ENCODE assay signal across 8 cellular contexts in the genomic region with DNA sequence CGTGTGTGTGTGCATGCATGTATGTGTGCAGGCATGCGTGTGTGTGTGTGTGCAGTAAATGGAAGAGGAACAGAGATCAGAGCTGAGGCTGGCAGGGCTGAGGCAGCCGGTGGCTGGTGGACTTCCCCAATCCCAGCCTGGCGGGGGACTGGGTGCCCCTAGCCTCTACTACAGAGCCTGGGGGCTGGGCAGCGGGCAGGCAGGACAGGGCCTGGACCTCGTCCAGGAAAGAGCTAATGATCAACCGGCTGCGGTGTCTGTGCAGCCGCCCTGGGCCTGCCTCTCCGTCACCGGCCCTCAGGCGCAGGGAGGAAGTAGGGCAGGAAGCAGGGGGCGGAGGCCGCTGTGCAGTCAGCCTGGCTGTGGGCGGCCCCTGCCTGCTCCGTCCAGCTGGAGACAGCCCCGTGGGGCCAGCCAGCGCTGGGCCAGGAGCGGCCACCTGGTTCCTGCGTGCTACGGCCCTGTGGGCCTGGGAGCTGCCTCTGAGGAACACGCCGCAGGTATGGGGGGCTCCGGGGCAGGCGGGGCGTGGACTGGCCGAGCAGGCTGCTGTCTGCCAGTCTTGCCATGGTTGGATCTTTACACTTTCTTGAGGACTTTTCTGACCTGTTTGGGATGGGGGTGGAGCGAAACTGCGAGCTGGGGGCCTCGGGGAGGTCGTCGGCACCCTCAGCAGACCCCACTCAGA. TPM values are rescaled to one million over a fixed set of nuclear protein-coding genes. Genes with fewer than 3 reads are reported as not detected.
DNase-seq lines count a peak whose midpoint lies in the region; FAIRE-seq and TF ChIP-seq lines count a peak whose summit lies in the region.

Gene SH3TC1 (plus strand): TSS at position 385 of the 688 bp plus-strand sequence. CDS start 5,905 bp downstream, outside the sequence.

- peak; percentile 63; the same call in 1 of the 2 replicates for TF ChIP-seq POLR2A in GM12891 (IDR thresholded peaks at IDR 0.05; ENCODE audit: low read depth, low read length)

- peak within 1 kb of the TSS; percentile 31 for H3K4me3 ChIP-seq in HEK293 (ENCODE audit: low read depth, low read length)
- peak within 1 kb of the TSS; percentile 38 for H3K4me3 ChIP-seq in colonic mucosa
- H3K4me3 ChIP-seq in liver (ENCODE audit: low read depth in 1 of 3, low read length in 3 of 3): peak within 1 kb of the TSS; percentile 72 to 81 (median 77)

- H3K9me3 ChIP-seq in HEK293 (ENCODE audit: control insufficient read depth, insufficient read depth, low read depth, low read length) (no peaks in the 10 kb centered on the region), colonic mucosa (no peaks in the 10 kb centered on the region), liver (ENCODE audit: control insufficient read depth in 4 of 4, low read length in 3 of 4) (no peaks in the 10 kb centered on the region)

- no peak within 1 kb of the TSS for H3K27ac ChIP-seq in HEK293 (ENCODE audit: extremely low read depth, low read depth, low read length)
- peak within 1 kb of the TSS; percentile 60 for H3K27ac ChIP-seq in colonic mucosa
- peak within 1 kb of the TSS; percentile 88 to 99 for H3K27ac ChIP-seq in liver (ENCODE audit: low read depth in 1 of 2, low read length in 2 of 2)

- H3K4me1 ChIP-seq in HEK293 (ENCODE audit: control insufficient read depth, insufficient read depth, low read length) (no peaks in the 10 kb centered on the region), colonic mucosa (peaks cover 8% of the 10 kb centered on the region), liver (ENCODE audit: control insufficient read depth in 4 of 4, insufficient read depth in 4 of 4, low read length in 3 of 4) (peaks cover 28 to 57% (median 42%) of the 10 kb centered on the region in 4 donors)

- FAIRE-seq in GM12891 (lab: Jason Lieb, UNC): peak; percentile 99

- CTCF ChIA-PET in HEK293 (lab: Yijun Ruan, JAX): interaction anchor here (1.3 to 2.6 kb wide), 2 partner anchors 9 to 22 kb away, joined by 3 to 11 read pairs; no protein-coding TSS in a partner anchor

- POLR2A ChIA-PET in HEK293 (lab: Yijun Ruan, JAX): interaction anchor here (1.0 kb wide), 1 partner anchor 22 kb away, joined by 3 read pairs; no protein-coding TSS in a partner anchor

- peak; percentile 37 to 64 for TF ChIP-seq RAD21 in liver (IDR thresholded peaks at IDR 0.05)

- H3K9ac ChIP-seq in colonic mucosa (ENCODE audit: low read depth in 2 of 2, low read length in 2 of 2) (peak within 1 kb of the TSS; percentile 90 to 92), liver (ENCODE audit: low read depth in 1 of 2, low read length in 2 of 2) (peak within 1 kb of the TSS; percentile 74 to 87)

- intact Hi-C loops in colonic mucosa (cut with DNase I): no loop called here

- H3K27me3 ChIP-seq in colonic mucosa: no peaks in the 10 kb centered on the region
- no peaks in the 10 kb centered on the region for H3K27me3 ChIP-seq in liver (ENCODE audit: control insufficient read depth in 4 of 4, insufficient read depth in 4 of 4, low read length in 3 of 4)

- no peaks in the 10 kb centered on the region for H3K36me3 ChIP-seq in HEK293 (ENCODE audit: control insufficient read depth in 2 of 2, insufficient read depth in 1 of 2, low read length in 2 of 2)
- H3K36me3 ChIP-seq in colonic mucosa: no peaks in the 10 kb centered on the region
- H3K36me3 ChIP-seq in liver (ENCODE audit: control insufficient read depth in 4 of 4, insufficient read depth in 3 of 4, low read depth in 1 of 4, low read length in 3 of 4): no peaks in the 10 kb centered on the region

- DNase-seq in GM12891 (ENCODE audit: insufficient read length, low spot score) (peak; percentile 89), MV-4-11 (lab: John Stamatoyannopoulos, UW) (peak; percentile 93), colonic mucosa (peak; percentile 94), NCI-H2171 treated with DMSO at 0.1 percent for 48 hours (lab: John Stamatoyannopoulos, UW) (no peak)
- peak; percentile 30 for DNase-seq in activated CD4-positive, CD25-positive, alpha-beta regulatory T cell treated with anti-CD3 and anti-CD28 coated beads, Interleukin-2, amount 50 U/mL, for 16 hours (ENCODE audit: low read depth, low spot score)
- DNase-seq in stimulated activated CD4-positive, alpha-beta T cell treated with anti-CD3 and anti-CD28 coated beads, Interleukin-4, amount 100 ng/mL, for 4 hours: peak; percentile 44 to 47

- 3% methylated on average over 32 of the region's 32 CpGs for WGBS in liver

- TF ChIP-seq CTCF in HEK293 (tag by site-specific recombination; IDR thresholded peaks at IDR 0.05) (no peak), colonic mucosa (IDR thresholded peaks at IDR 0.05) (no peak), liver (IDR thresholded peaks at IDR 0.05; ENCODE audit: low read depth, low read length, missing input control) (no peak)

TF ChIP-seq in GM12891, 5 proteins besides CTCF, POLR2A, EP300 and RAD21:
- TF ChIP-seq POU2F2 (IDR thresholded peaks at IDR 0.05; ENCODE audit: low read depth, low read length) (peak; percentile 98), POLR2AphosphoS5 (IDR thresholded peaks at IDR 0.05; ENCODE audit: low read depth, low read length) (peak; percentile 74), PAX5 (IDR thresholded peaks at IDR 0.05; ENCODE audit: insufficient read depth, low read length, severe bottlenecking) (peak; percentile 91), TAF1 (IDR thresholded peaks at IDR 0.05; ENCODE audit: low read depth, low read length) (no peak), SPI1 (IDR thresholded peaks at IDR 0.05; ENCODE audit: low read depth, low read length) (peak; percentile 79)

TF ChIP-seq in HEK293, 187 proteins besides CTCF, POLR2A, EP300 and RAD21 (continues in another document):
- TF ChIP-seq, protein P1, sequence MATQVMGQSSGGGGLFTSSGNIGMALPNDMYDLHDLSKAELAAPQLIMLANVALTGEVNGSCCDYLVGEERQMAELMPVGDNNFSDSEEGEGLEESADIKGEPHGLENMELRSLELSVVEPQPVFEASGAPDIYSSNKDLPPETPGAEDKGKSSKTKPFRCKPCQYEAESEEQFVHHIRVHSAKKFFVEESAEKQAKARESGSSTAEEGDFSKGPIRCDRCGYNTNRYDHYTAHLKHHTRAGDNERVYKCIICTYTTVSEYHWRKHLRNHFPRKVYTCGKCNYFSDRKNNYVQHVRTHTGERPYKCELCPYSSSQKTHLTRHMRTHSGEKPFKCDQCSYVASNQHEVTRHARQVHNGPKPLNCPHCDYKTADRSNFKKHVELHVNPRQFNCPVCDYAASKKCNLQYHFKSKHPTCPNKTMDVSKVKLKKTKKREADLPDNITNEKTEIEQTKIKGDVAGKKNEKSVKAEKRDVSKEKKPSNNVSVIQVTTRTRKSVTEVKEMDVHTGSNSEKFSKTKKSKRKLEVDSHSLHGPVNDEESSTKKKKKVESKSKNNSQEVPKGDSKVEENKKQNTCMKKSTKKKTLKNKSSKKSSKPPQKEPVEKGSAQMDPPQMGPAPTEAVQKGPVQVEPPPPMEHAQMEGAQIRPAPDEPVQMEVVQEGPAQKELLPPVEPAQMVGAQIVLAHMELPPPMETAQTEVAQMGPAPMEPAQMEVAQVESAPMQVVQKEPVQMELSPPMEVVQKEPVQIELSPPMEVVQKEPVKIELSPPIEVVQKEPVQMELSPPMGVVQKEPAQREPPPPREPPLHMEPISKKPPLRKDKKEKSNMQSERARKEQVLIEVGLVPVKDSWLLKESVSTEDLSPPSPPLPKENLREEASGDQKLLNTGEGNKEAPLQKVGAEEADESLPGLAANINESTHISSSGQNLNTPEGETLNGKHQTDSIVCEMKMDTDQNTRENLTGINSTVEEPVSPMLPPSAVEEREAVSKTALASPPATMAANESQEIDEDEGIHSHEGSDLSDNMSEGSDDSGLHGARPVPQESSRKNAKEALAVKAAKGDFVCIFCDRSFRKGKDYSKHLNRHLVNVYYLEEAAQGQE (tag by site-specific recombination; IDR thresholded peaks at IDR 0.05): no peak

TF ChIP-seq in liver, 16 proteins besides CTCF, POLR2A, EP300 and RAD21 (continues in another document):
- TF ChIP-seq SP1 (IDR thresholded peaks at IDR 0.05) (peak; percentile 83), FOXA2 (IDR thresholded peaks at IDR 0.05) (peak; percentile 33), TAF1 (conservative IDR thresholded peaks at IDR 0.05) (no peak), NR2F2 (IDR thresholded peaks at IDR 0.05) (peak; percentile 40), FOXA1 (IDR thresholded peaks at IDR 0.05) (no peak), JUND (IDR thresholded peaks at IDR 0.05) (peak in 1 of 2 donors; percentile 50), GABPA (IDR thresholded peaks at IDR 0.05 in 1 of 2, conservative IDR thresholded peaks at IDR 0.05 in 1 of 2) (peak in 1 of 2 donors; percentile 84), HNF4A (conservative IDR thresholded peaks at IDR 0.05) (peak; percentile 5 to 69)
- TF ChIP-seq, protein P2, sequence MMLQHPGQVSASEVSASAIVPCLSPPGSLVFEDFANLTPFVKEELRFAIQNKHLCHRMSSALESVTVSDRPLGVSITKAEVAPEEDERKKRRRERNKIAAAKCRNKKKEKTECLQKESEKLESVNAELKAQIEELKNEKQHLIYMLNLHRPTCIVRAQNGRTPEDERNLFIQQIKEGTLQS (IDR thresholded peaks at IDR 0.05): no peak
- TF ChIP-seq, protein P1 (IDR thresholded peaks at IDR 0.05): peak; percentile 91

RNA-seq across cellular contexts. Expression of gene SH3TC1, which starts in this region (rescaled TPM):
- 18.5 TPM for polyA plus RNA-seq in GM12891 (2012; ENCODE audit: low read depth, missing spikeins)
- total RNA-seq in colonic mucosa: 10 to 100 TPM; 10.8 to 22.5 TPM
- 10 to 100 TPM; 28.8 to 34.6 TPM for total RNA-seq in liver
- 10 to 100 TPM in 1 of 2 donors, 1 to 10 TPM in 1; 6.5 to 22.8 TPM for polyA plus RNA-seq in liver
